9 cellular contexts compared by ENCODE assay signal in the genomic region with DNA sequence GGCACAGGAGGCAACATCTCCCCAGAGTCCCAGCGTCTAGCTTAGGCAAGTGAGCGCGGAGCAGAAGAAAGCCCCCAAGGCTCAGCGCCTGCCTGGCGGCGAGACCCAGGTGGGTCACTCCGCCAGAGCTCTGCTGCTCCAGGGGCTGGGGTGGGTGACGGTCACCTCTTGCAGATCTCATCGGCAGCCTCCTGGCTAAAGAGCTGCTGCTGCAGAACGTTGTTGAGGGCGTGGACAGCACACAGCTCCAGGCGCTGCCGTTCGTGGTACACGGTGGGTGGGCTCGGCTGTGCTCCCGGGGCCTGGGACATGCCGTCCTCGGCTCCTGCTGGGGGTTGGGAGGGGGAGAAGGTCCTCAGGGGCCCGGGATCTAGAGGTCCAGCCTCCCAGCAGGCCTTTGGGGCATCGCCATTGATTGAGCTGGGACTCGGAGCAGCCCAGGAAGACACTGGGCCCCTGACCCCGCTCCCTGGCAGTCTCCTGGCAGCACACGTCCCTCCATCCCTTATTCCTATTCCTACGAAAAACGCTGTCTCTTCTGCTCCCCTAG. TPM values are rescaled to one million over a fixed set of nuclear protein-coding genes. Genes with fewer than 3 reads are reported as not detected.
DNase-seq lines count a peak whose midpoint lies in the region; ATAC-seq and TF ChIP-seq lines count a peak whose summit lies in the region.
"Had no signal": no experiment of that assay in that cellular context is flagged by ENCODE, and none has a peak within 500 bp of the region (broad histone marks: within the 10 kb centered on the region; RNA-seq: fewer than 3 reads in every experiment).

No MANE protein-coding gene starts in this region.

- no peak overlapping the region for H3K14ac ChIP-seq in trophoblast cell (ENCODE audit: low read length)

- no peak for ATAC-seq in DND-41 (ENCODE audit: insufficient read depth, low read depth)
- ATAC-seq in HG02610 (IDR thresholded peaks at IDR 0.05; ENCODE audit: unreplicated experiment) = no peak

- peak overlapping the region; percentile 9 for H2BK120ac ChIP-seq in trophoblast cell (ENCODE audit: insufficient read depth, low read length, poor library complexity)

- H3F3A ChIP-seq in SK-N-SH (replicated peaks; ENCODE audit: insufficient read depth) = no peaks in the 10 kb centered on the region

- H4K91ac ChIP-seq in trophoblast cell (ENCODE audit: low read depth, low read length) = peak overlapping the region; percentile 67

- H3K4me3 ChIP-seq in DND-41 (ENCODE audit: low read depth in 1 of 2, low read length in 2 of 2) (peak overlapping the region; percentile 61 to 90; a peak in 3 of 4 replicates), SK-N-SH (ENCODE audit: low read depth in 2 of 2, low read length in 1 of 2) (peak overlapping the region; percentile 83 to 88), fibroblast of pulmonary artery (replicated peaks; ENCODE audit: low read depth, low read length) (peak overlapping the region; percentile 95), trophoblast cell (ENCODE audit: low read depth, low read length) (peak overlapping the region; percentile 76)

- H2BK5ac ChIP-seq in trophoblast cell (ENCODE audit: low read depth, low read length, poor library complexity) = no peak overlapping the region

- H3K79me1 ChIP-seq in trophoblast cell (ENCODE audit: low read length) = peaks cover 9% of the 10 kb centered on the region

- H3K4me1 ChIP-seq in DND-41 (ENCODE audit: insufficient read depth, low read length) (peaks cover 21% of the 10 kb centered on the region), SK-N-SH (ENCODE audit: control insufficient read depth in 1 of 2, insufficient read depth in 2 of 2, low read depth in 1 of 2, low read length in 1 of 2) (peaks cover 0 to 37% of the 10 kb centered on the region in 2 experiments; a peak in 1 of 4 replicates), trophoblast cell (ENCODE audit: control insufficient read depth in 1 of 2, insufficient read depth in 2 of 2, low read length in 2 of 2) (peaks cover 9 to 11% of the 10 kb centered on the region in 2 experiments)

- H3K18ac ChIP-seq in trophoblast cell (ENCODE audit: low read length) = no peak overlapping the region

- peak overlapping the region; percentile 58 for H4K8ac ChIP-seq in trophoblast cell (ENCODE audit: low read depth, low read length)

- no peak overlapping the region for H3K23ac ChIP-seq in trophoblast cell (ENCODE audit: low read length)

- H3K27ac ChIP-seq in DND-41 (ENCODE audit: low read length) = peak overlapping the region; percentile 81
- peak overlapping the region; percentile 71 to 89; a peak in 3 of 4 replicates for H3K27ac ChIP-seq in SK-N-SH (ENCODE audit: low read depth in 2 of 2, low read length in 1 of 2)
- no peak overlapping the region for H3K27ac ChIP-seq in trophoblast cell (ENCODE audit: low read depth, low read length)

- H3K27me3 ChIP-seq in DND-41 (ENCODE audit: insufficient read depth, low read length, poor library complexity) (no peaks in the 10 kb centered on the region), SK-N-SH (ENCODE audit: insufficient read depth) (no peaks in the 10 kb centered on the region), trophoblast cell (ENCODE audit: insufficient read depth, low read length) (no peaks in the 10 kb centered on the region)

- H3K36me3 ChIP-seq in DND-41 (ENCODE audit: insufficient read depth, low read length) (no peaks in the 10 kb centered on the region), SK-N-SH (replicated peaks in 1 of 2; ENCODE audit: control insufficient read depth in 1 of 2, insufficient read depth in 2 of 2, low read length in 1 of 2) (no peaks in the 10 kb centered on the region), trophoblast cell (ENCODE audit: control insufficient read depth in 1 of 2, insufficient read depth in 2 of 2, low read length in 2 of 2) (peaks cover 5 to 6% of the 10 kb centered on the region in 2 experiments)

- H3K4ac ChIP-seq in trophoblast cell (ENCODE audit: low read depth, low read length) = peak overlapping the region; percentile 11

- POLR2A ChIA-PET in SK-N-SH (lab: Yijun Ruan, JAX) = interaction anchor here (0.6 to 2.5 kb wide), 3 partner anchors 10 to 782 kb away, joined by 6 to 9 read pairs (median 7); no protein-coding TSS in a partner anchor

- H3K9ac ChIP-seq in DND-41 (ENCODE audit: low read depth, low read length) (peak overlapping the region; percentile 68), SK-N-SH (peak overlapping the region; percentile 89), trophoblast cell (ENCODE audit: low read length) (no peak overlapping the region)

- H3K79me2 ChIP-seq in DND-41 (ENCODE audit: insufficient read depth, low read length) (peaks cover 6% of the 10 kb centered on the region; the same call in 1 of the 2 replicates), SK-N-SH (ENCODE audit: insufficient read depth) (peaks cover 14% of the 10 kb centered on the region; the same call in 1 of the 2 replicates), trophoblast cell (ENCODE audit: control insufficient read depth, insufficient read depth, low read length, poor library complexity) (peaks cover 5% of the 10 kb centered on the region)

- H4K20me1 ChIP-seq in DND-41 (ENCODE audit: insufficient read depth, low read length) (no peaks in the 10 kb centered on the region), SK-N-SH (ENCODE audit: insufficient read depth) (no peaks in the 10 kb centered on the region)

- H3K4me2 ChIP-seq in DND-41 (ENCODE audit: insufficient read depth, low read length) = peak overlapping the region; percentile 93
- peak overlapping the region; percentile 98 for H3K4me2 ChIP-seq in SK-N-SH
- H3K4me2 ChIP-seq in trophoblast cell (ENCODE audit: low read length) = peak overlapping the region; percentile 65

- TF ChIP-seq CTCF in DND-41 (IDR thresholded peaks at IDR 0.05; ENCODE audit: borderline replicate concordance, extremely low read depth, low read length, poor library complexity, severe bottlenecking) (no peak), SK-N-SH (IDR thresholded peaks at IDR 0.05) (no peak), fibroblast of pulmonary artery (IDR thresholded peaks at IDR 0.05; ENCODE audit: low read length, missing control alignments) (no peak), GM20000 (IDR thresholded peaks at IDR 0.05; ENCODE audit: extremely low read depth, missing control alignments) (no peak)

- H4K12ac ChIP-seq in trophoblast cell (ENCODE audit: low read depth, low read length) = peak overlapping the region; percentile 76

- no peak overlapping the region; the same call in 1 of the 2 replicates for H2AFZ ChIP-seq in DND-41 (ENCODE audit: low read depth, low read length)
- no peak overlapping the region for H2AFZ ChIP-seq in SK-N-SH (ENCODE audit: low read depth)
- peak overlapping the region; percentile 38 for H2AFZ ChIP-seq in trophoblast cell (ENCODE audit: insufficient read depth, low read length, poor library complexity)

- in situ Hi-C loops in G401 (cut with HindIII; ENCODE audit: low sequenced_read_pairs) = no loop called here

- H2BK12ac ChIP-seq in trophoblast cell (ENCODE audit: low read length) = no peak overlapping the region

- 31% methylated on average over 8 of the region's 26 CpGs for WGBS in SK-N-SH (ENCODE audit: low lambda C conversion rate)
- no CpG with 5 or more reads among the region's 26 CpGs for WGBS in trophoblast cell (ENCODE audit: extremely low coverage, insufficient coverage, insufficient read length)

- no peak for TF ChIP-seq EP300 in SK-N-SH (IDR thresholded peaks at IDR 0.05; ENCODE audit: borderline replicate concordance in 1 of 2, low read depth in 1 of 2, low read length in 1 of 2)

- H2AK5ac ChIP-seq in trophoblast cell (ENCODE audit: low read length) = peak overlapping the region; percentile 28

- no peaks in the 10 kb centered on the region for H3K9me2 ChIP-seq in SK-N-SH

- no peaks in the 10 kb centered on the region for H3K9me3 ChIP-seq in DND-41 (ENCODE audit: insufficient read depth, low read length, severe bottlenecking)
- H3K9me3 ChIP-seq in SK-N-SH = no peaks in the 10 kb centered on the region
- peaks cover 5% of the 10 kb centered on the region for H3K9me3 ChIP-seq in trophoblast cell (ENCODE audit: insufficient read depth, low read depth, low read length)

- no peak for TF ChIP-seq RAD21 in SK-N-SH (IDR thresholded peaks at IDR 0.05; ENCODE audit: low read length)

- CTCF ChIA-PET in SK-N-SH (lab: Yijun Ruan, JAX) = interaction anchor here (0.8 to 6.1 kb wide), 3 partner anchors 10 to 182 kb away, joined by 5 to 54 read pairs (median 9); partner anchors contain the start of gene KCNC3

- DNase-seq in DND-41 = no peak
- DNase-seq in SK-N-SH = peak; percentile 76
- DNase-seq in fibroblast of pulmonary artery (ENCODE audit: low read depth) = no peak
- DNase-seq in trophoblast cell = no peak
- no peak for DNase-seq in GM20000 (ENCODE audit: low spot score)
- DNase-seq in kidney tubule cell (ENCODE audit: low spot score) = no peak
- DNase-seq in G401 (ENCODE audit: low spot score) = no peak

TF ChIP-seq in SK-N-SH, 30 proteins besides CTCF, POLR2A, EP300 and RAD21:
- TF ChIP-seq GATA2 (CRISPR knock-in tag; IDR thresholded peaks at IDR 0.05) = no peak
TF ChIP-seq in SK-N-SH: peak in this region for 0.

RNA-seq across cellular contexts. Expression of gene JOSD2, which starts 0.8 kb away (rescaled TPM):
- polyA plus RNA-seq in SK-N-SH (2012; rRNA removed) = 71.5 and 81.2 TPM in 2 replicates
- polyA plus RNA-seq in SK-N-SH (2012; cell fraction: cytosol; rRNA removed) = 38.1 and 57.4 TPM in 2 replicates
- 54.2 and 76.0 TPM in 2 replicates for polyA plus RNA-seq in SK-N-SH (2012; cell fraction: nucleus; rRNA removed)
- 19.0 and 19.3 TPM in 2 replicates for polyA plus RNA-seq in trophoblast cell (2013)
- total RNA-seq in G401 (2014; rRNA removed; shearing (Covaris generic)) = 13.6 and 33.3 TPM in 2 replicates

RNA-seq across cellular contexts. Expression of gene ASPDH, which starts 3.5 kb away (rescaled TPM):
- polyA plus RNA-seq in SK-N-SH (2012; rRNA removed) = 0.07 and 0.32 TPM in 2 replicates
- polyA plus RNA-seq in SK-N-SH (2012; cell fraction: cytosol; rRNA removed) = 0.17 and 0.25 TPM in 2 replicates
- 0.17 and 0.56 TPM in 2 replicates for polyA plus RNA-seq in SK-N-SH (2012; cell fraction: nucleus; rRNA removed)
- not detected in 2 replicates for polyA plus RNA-seq in trophoblast cell (2013)
- not detected in 2 replicates for total RNA-seq in G401 (2014; rRNA removed; shearing (Covaris generic))
- total RNA-seq: glomerular endothelial cell had no signal

RNA-seq across cellular contexts. Expression of gene GARIN5A, which starts 33.5 kb away (rescaled TPM):
- 1.1 and 1.3 TPM in 2 replicates for polyA plus RNA-seq in SK-N-SH (2012; rRNA removed)
- polyA plus RNA-seq in SK-N-SH (2012; cell fraction: cytosol; rRNA removed) = 0.63 and 0.73 TPM in 2 replicates
- polyA plus RNA-seq in SK-N-SH (2012; cell fraction: nucleus; rRNA removed) = 0.80 and 1.00 TPM in 2 replicates
- 4.8 and 5.4 TPM in 2 replicates for polyA plus RNA-seq in trophoblast cell (2013)
- total RNA-seq in G401 (2014; rRNA removed; shearing (Covaris generic)) = 0.10 and 1.5 TPM in 2 replicates
- total RNA-seq: glomerular endothelial cell had no signal

RNA-seq across cellular contexts. Expression of gene EMC10, which starts 33.9 kb away (rescaled TPM):
- polyA plus RNA-seq in SK-N-SH (2012; rRNA removed) = 218 and 219 TPM in 2 replicates
- 127 and 185 TPM in 2 replicates for polyA plus RNA-seq in SK-N-SH (2012; cell fraction: cytosol; rRNA removed)
- 80.6 and 85.4 TPM in 2 replicates for polyA plus RNA-seq in SK-N-SH (2012; cell fraction: nucleus; rRNA removed)
- 73.1 and 73.6 TPM in 2 replicates for polyA plus RNA-seq in trophoblast cell (2013)
- 104 and 113 TPM in 2 replicates for total RNA-seq in G401 (2014; rRNA removed; shearing (Covaris generic))

RNA-seq across cellular contexts. Expression of gene LRRC4B, which starts 58.0 kb away (rescaled TPM):
- 5.4 and 6.9 TPM in 2 replicates for polyA plus RNA-seq in SK-N-SH (2012; rRNA removed)
- polyA plus RNA-seq in SK-N-SH (2012; cell fraction: cytosol; rRNA removed) = 2.5 and 6.5 TPM in 2 replicates
- 5.2 and 6.2 TPM in 2 replicates for polyA plus RNA-seq in SK-N-SH (2012; cell fraction: nucleus; rRNA removed)
- polyA plus RNA-seq in trophoblast cell (2013) = 1.3 and 1.5 TPM in 2 replicates
- total RNA-seq in G401 (2014; rRNA removed; shearing (Covaris generic)) = 16.5 and 19.2 TPM in 2 replicates
- total RNA-seq: glomerular endothelial cell had no signal
